ENCODE assay signal across 6 cellular contexts in genomic region chr2:315925-316324, GRCh38. TPM values are rescaled to one million over a fixed set of nuclear protein-coding genes. Genes with fewer than 3 reads are reported as not detected.
"Had no signal": no experiment of that assay in that cellular context is flagged by ENCODE, and none has a peak within 500 bp of the region (broad histone marks: within the 10 kb centered on the region; RNA-seq: fewer than 3 reads in every experiment).

No MANE protein-coding gene starts in this region.

RNA-seq across cellular contexts. Expression of gene ALKAL2, which starts 28.0 kb away (rescaled TPM):
- total RNA-seq: M059J, NCI-H460, OCI-LY7, PC-9, RPMI7951 had no signal
- polyA plus RNA-seq: SK-N-SH had no signal
